1 cellular context compared by ENCODE assay signal in the genomic region with DNA sequence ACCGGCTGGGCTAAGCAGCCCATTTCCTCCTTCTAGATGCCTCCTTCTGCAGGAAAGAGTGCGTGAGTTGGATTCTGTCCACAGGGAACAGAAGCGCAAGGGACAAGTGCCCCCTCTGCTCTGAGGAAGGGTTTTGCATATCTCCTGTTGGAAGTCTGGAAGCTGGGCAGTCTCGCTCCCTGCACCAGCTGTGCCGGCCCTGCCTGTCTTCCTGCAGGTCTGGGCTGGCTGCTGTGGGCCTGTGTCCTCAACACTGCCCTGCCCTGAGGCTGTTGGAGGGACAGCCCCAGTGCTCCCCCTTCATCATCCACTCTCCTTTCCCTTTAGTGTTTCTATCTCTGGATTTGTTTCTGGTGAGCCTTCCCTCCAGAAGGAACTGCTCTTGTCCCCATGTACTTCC.
TF ChIP-seq lines count a peak whose summit lies in the region.

No MANE protein-coding gene starts in this region.

TF ChIP-seq in SK-N-SH treated with all-trans-retinoic acid at 6 μM for 48 hours, 23 proteins besides CTCF, POLR2A, EP300 and RAD21 (continued from another document):
- TF ChIP-seq, protein P1, sequence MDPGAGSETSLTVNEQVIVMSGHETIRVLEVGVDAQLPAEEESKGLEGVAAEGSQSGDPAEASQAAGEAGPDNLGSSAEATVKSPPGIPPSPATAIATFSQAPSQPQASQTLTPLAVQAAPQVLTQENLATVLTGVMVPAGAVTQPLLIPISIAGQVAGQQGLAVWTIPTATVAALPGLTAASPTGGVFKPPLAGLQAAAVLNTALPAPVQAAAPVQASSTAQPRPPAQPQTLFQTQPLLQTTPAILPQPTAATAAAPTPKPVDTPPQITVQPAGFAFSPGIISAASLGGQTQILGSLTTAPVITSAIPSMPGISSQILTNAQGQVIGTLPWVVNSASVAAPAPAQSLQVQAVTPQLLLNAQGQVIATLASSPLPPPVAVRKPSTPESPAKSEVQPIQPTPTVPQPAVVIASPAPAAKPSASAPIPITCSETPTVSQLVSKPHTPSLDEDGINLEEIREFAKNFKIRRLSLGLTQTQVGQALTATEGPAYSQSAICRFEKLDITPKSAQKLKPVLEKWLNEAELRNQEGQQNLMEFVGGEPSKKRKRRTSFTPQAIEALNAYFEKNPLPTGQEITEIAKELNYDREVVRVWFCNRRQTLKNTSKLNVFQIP (CRISPR knock-in tag; IDR thresholded peaks at IDR 0.05; ENCODE audit: borderline replicate concordance, low read depth), result no peak
- TF ChIP-seq PPARA (CRISPR knock-in tag; IDR thresholded peaks at IDR 0.05; ENCODE audit: borderline replicate concordance) (no peak), ZNF8 (CRISPR knock-in tag; IDR thresholded peaks at IDR 0.05) (no peak), ZFP30 (CRISPR knock-in tag; IDR thresholded peaks at IDR 0.05) (no peak), CSDC2 (CRISPR knock-in tag; IDR thresholded peaks at IDR 0.05) (no peak), ZNF70 (CRISPR knock-in tag; IDR thresholded peaks at IDR 0.05) (no peak)
- TF ChIP-seq, protein P2, sequence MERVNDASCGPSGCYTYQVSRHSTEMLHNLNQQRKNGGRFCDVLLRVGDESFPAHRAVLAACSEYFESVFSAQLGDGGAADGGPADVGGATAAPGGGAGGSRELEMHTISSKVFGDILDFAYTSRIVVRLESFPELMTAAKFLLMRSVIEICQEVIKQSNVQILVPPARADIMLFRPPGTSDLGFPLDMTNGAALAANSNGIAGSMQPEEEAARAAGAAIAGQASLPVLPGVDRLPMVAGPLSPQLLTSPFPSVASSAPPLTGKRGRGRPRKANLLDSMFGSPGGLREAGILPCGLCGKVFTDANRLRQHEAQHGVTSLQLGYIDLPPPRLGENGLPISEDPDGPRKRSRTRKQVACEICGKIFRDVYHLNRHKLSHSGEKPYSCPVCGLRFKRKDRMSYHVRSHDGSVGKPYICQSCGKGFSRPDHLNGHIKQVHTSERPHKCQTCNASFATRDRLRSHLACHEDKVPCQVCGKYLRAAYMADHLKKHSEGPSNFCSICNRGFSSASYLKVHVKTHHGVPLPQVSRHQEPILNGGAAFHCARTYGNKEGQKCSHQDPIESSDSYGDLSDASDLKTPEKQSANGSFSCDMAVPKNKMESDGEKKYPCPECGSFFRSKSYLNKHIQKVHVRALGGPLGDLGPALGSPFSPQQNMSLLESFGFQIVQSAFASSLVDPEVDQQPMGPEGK (CRISPR knock-in tag; IDR thresholded peaks at IDR 0.05; ENCODE audit: borderline replicate concordance), result no peak
